In the genomic region with DNA sequence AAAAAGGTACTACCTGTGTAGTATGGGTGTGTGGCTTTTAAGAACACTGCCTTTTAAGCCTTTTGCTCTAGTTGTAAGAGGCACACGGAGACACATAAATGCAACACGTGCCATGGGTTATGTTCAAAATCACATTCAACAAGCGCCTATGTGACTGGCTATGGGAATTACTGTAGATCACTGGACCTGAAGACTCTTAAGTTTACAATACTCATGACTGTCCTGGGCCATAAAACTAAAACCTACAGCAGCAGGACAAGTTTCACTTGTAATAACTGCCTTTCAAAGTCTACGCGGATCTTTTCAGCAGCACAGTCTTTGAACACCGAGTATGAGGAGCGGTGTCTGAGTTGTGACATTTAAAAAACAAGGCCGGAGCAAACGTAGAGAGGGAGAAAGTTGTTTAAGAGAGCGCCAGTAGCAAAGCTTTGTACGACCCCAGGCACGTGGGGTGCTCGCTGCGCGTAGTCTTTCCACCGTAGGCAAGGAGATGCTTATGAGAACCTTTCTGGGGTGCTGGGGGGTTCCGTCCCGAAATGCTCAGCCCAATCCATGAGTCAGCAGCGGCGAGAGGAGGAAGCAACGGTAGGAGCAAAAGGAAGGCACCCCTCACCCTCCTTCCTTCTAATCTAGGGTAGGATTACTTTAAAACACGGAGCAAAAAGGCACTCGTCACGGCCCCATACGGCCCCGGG, we compare ENCODE assay signal across 7 cellular contexts. TPM values are rescaled to one million over a fixed set of nuclear protein-coding genes. Genes with fewer than 3 reads are reported as not detected.
A peak's percentile ranks its signal among the peaks of the same experiment; 100 is the strongest.
DNase-seq lines count a peak whose midpoint lies in the region; ATAC-seq and TF ChIP-seq lines count a peak whose summit lies in the region.

No MANE protein-coding gene starts in this region.

- H3K36me3 ChIP-seq in GM23338 (ENCODE audit: insufficient read depth) (peaks cover 29% of the 10 kb centered on the region), trophoblast cell (ENCODE audit: control insufficient read depth in 1 of 2, insufficient read depth in 2 of 2, low read length in 2 of 2) (peaks cover 3 to 8% of the 10 kb centered on the region in 2 experiments)

- H3K9me3 ChIP-seq in trophoblast cell (ENCODE audit: insufficient read depth, low read depth, low read length) = no peaks in the 10 kb centered on the region

- H3K9me3 Mint-ChIP-seq in GM23338 = no peaks in the 10 kb centered on the region
- H3K9me3 Mint-ChIP-seq in activated T-cell treated with anti-CD3 and anti-CD28 coated beads, Interleukin-2, amount 50 U/mL, for 72 hours = no peaks in the 10 kb centered on the region

- H2AFZ ChIP-seq in GM23338 = peak overlapping the region; percentile 91
- H2AFZ ChIP-seq in trophoblast cell (ENCODE audit: insufficient read depth, low read length, poor library complexity) = peak overlapping the region; percentile 32

- peaks cover 9% of the 10 kb centered on the region for H3K79me1 ChIP-seq in trophoblast cell (ENCODE audit: low read length)

- H2AK5ac ChIP-seq in trophoblast cell (ENCODE audit: low read length) = peak overlapping the region; percentile 42

- H3K4me2 ChIP-seq in GM23338 (peak overlapping the region; percentile 97), trophoblast cell (ENCODE audit: low read length) (peak overlapping the region; percentile 69)

- DNase-seq in GM10266 (ENCODE audit: extremely low spot score) (peak; percentile 20), GM23338 (ENCODE audit: low spot score) (peak; percentile 55), NAMALWA (ENCODE audit: low spot score) (peak; percentile 74), foreskin keratinocyte (peak; percentile 19 to 43), trophoblast cell (peak in 1 of 2 donors; percentile 25), midbrain (lab: John Stamatoyannopoulos, UW) (no peak)
- DNase-seq in activated T-cell treated with anti-CD3 and anti-CD28 coated beads, Interleukin-2, amount 50 U/mL, for 72 hours = peak; percentile 33 to 36

- H3K27me3 ChIP-seq in GM23338 (ENCODE audit: insufficient read depth) = no peaks in the 10 kb centered on the region
- no peaks in the 10 kb centered on the region for H3K27me3 ChIP-seq in foreskin keratinocyte
- H3K27me3 ChIP-seq in trophoblast cell (ENCODE audit: insufficient read depth, low read length) = no peaks in the 10 kb centered on the region

- H3K79me2 ChIP-seq in GM23338 (replicated peaks; ENCODE audit: insufficient read depth) (peaks cover 70% of the 10 kb centered on the region), trophoblast cell (ENCODE audit: control insufficient read depth, insufficient read depth, low read length, poor library complexity) (peaks cover 12% of the 10 kb centered on the region)

- H3F3A ChIP-seq in GM23338 (replicated peaks; ENCODE audit: low read depth) = no peaks in the 10 kb centered on the region

- peak overlapping the region; percentile 99 for H3K27ac Mint-ChIP-seq in GM23338
- H3K27ac Mint-ChIP-seq in activated T-cell treated with anti-CD3 and anti-CD28 coated beads, Interleukin-2, amount 50 U/mL, for 72 hours = peak overlapping the region; percentile 98

- H3K27ac ChIP-seq in GM23338 (ENCODE audit: low read depth) (peak overlapping the region; percentile 68), foreskin keratinocyte (peak overlapping the region; percentile 67), trophoblast cell (ENCODE audit: low read depth, low read length) (no peak overlapping the region)

- H2BK12ac ChIP-seq in trophoblast cell (ENCODE audit: low read length) = no peak overlapping the region

- H2BK5ac ChIP-seq in trophoblast cell (ENCODE audit: low read depth, low read length, poor library complexity) = peak overlapping the region; percentile 71

- peaks cover 17% of the 10 kb centered on the region; the same call in 1 of the 2 replicates for H3K4me1 ChIP-seq in GM23338 (ENCODE audit: insufficient read depth)
- H3K4me1 ChIP-seq in foreskin keratinocyte = peaks cover 9% of the 10 kb centered on the region
- H3K4me1 ChIP-seq in trophoblast cell (ENCODE audit: control insufficient read depth in 1 of 2, insufficient read depth in 2 of 2, low read length in 2 of 2) = peaks cover 2% of the 10 kb centered on the region in 2 experiments

- H3K4me3 ChIP-seq in GM23338 = peak overlapping the region; percentile 91
- peak overlapping the region; percentile 96 for H3K4me3 ChIP-seq in trophoblast cell (ENCODE audit: low read depth, low read length)

- peak overlapping the region; percentile 83 for H3K9ac ChIP-seq in trophoblast cell (ENCODE audit: low read length)

- peak overlapping the region; percentile 95 for H4K8ac ChIP-seq in trophoblast cell (ENCODE audit: low read depth, low read length)

- H3K4me1 Mint-ChIP-seq in GM23338 = peaks cover 8% of the 10 kb centered on the region
- H3K4me1 Mint-ChIP-seq in activated T-cell treated with anti-CD3 and anti-CD28 coated beads, Interleukin-2, amount 50 U/mL, for 72 hours (ENCODE audit: low read depth) = peaks cover 72% of the 10 kb centered on the region

- peaks cover 36% of the 10 kb centered on the region for H3K36me3 Mint-ChIP-seq in GM23338 (ENCODE audit: low read depth)
- H3K36me3 Mint-ChIP-seq in activated T-cell treated with anti-CD3 and anti-CD28 coated beads, Interleukin-2, amount 50 U/mL, for 72 hours (ENCODE audit: insufficient read depth in 2 of 2) = peaks cover 19 to 22% of the 10 kb centered on the region in 2 donors

- H4K20me1 ChIP-seq in GM23338 (replicated peaks; ENCODE audit: insufficient read depth) = peaks cover 18% of the 10 kb centered on the region

- WGBS in trophoblast cell (ENCODE audit: extremely low coverage, insufficient coverage, insufficient read length) = no CpG with 5 or more reads among the region's 26 CpGs

- TF ChIP-seq CTCF in GM10266 (IDR thresholded peaks at IDR 0.05; ENCODE audit: control insufficient read depth, insufficient read depth, low read depth, missing control alignments) = no peak
- no peak for TF ChIP-seq CTCF in GM23338 (conservative IDR thresholded peaks at IDR 0.05; ENCODE audit: low read depth in 2 of 2)
- TF ChIP-seq CTCF in foreskin keratinocyte (conservative IDR thresholded peaks at IDR 0.05) = no peak

- peak overlapping the region; percentile 96 for H3K14ac ChIP-seq in trophoblast cell (ENCODE audit: low read length)

- ATAC-seq in GM23338 (peak; percentile 26; the same call in 2 of the 3 replicates), foreskin keratinocyte (peak; percentile 54)
- ATAC-seq in activated T-cell treated with anti-CD3 and anti-CD28 coated beads, Interleukin-2, amount 50 U/mL, for 72 hours (replicated peaks in 1 of 2) = peak in 1 of 2 donors; percentile 18

- peaks cover 10% of the 10 kb centered on the region for H3K27me3 Mint-ChIP-seq in GM23338 (ENCODE audit: insufficient read depth, low read depth, poor library complexity)
- H3K27me3 Mint-ChIP-seq in activated T-cell treated with anti-CD3 and anti-CD28 coated beads, Interleukin-2, amount 50 U/mL, for 72 hours (ENCODE audit: low read depth) = no peaks in the 10 kb centered on the region

- H3K4me3 Mint-ChIP-seq in GM23338 = peak overlapping the region; percentile 93
- peak overlapping the region; percentile 83 to 97 for H3K4me3 Mint-ChIP-seq in activated T-cell treated with anti-CD3 and anti-CD28 coated beads, Interleukin-2, amount 50 U/mL, for 72 hours

- peak overlapping the region; percentile 90 for H3K18ac ChIP-seq in trophoblast cell (ENCODE audit: low read length)

- H3K23ac ChIP-seq in trophoblast cell (ENCODE audit: low read length) = peak overlapping the region; percentile 37

- H3K9me2 ChIP-seq in GM23338 (ENCODE audit: insufficient read depth) = no peaks in the 10 kb centered on the region

- peak overlapping the region; percentile 92 for H4K12ac ChIP-seq in trophoblast cell (ENCODE audit: low read depth, low read length)

- H4K91ac ChIP-seq in trophoblast cell (ENCODE audit: low read depth, low read length) = peak overlapping the region; percentile 93

- H2BK120ac ChIP-seq in trophoblast cell (ENCODE audit: insufficient read depth, low read length, poor library complexity) = peak overlapping the region; percentile 73

- peak overlapping the region; percentile 95 for H3K4ac ChIP-seq in trophoblast cell (ENCODE audit: low read depth, low read length)

TF ChIP-seq in GM23338, 12 proteins besides CTCF, POLR2A, EP300 and RAD21 (continues in another document):
- TF ChIP-seq CREB1 (CRISPR knock-in tag; IDR thresholded peaks at IDR 0.05; ENCODE audit: low read depth) (no peak), EZH2phosphoT487 (IDR thresholded peaks at IDR 0.05; ENCODE audit: unreplicated experiment) (no peak), ZNF114 (CRISPR knock-in tag; IDR thresholded peaks at IDR 0.05) (no peak), NANOG (IDR thresholded peaks at IDR 0.05; ENCODE audit: borderline replicate concordance) (no peak)

RNA-seq across cellular contexts. Expression of a gene that starts 0.7 kb away (rescaled TPM):
- 37.8 and 40.1 TPM in 2 replicates for total RNA-seq in GM23338 (2014; rRNA removed; shearing (Covaris generic))
- polyA plus RNA-seq in GM23338 (2016; fragmentation: Nextera tagmentation; extraction: Ambion mirVana) (141 and 168 TPM in 2 replicates), foreskin keratinocyte (17.2 and 22.0 TPM in 2 replicates)
- 10 to 100 TPM; 37.5 to 43.6 TPM for total RNA-seq in activated T-cell treated with anti-CD3 and anti-CD28 coated beads, Interleukin-2, amount 50 U/mL, for 72 hours
- total RNA-seq in foreskin keratinocyte = 27.7 and 32.2 TPM in 2 replicates
- 46.5 and 49.6 TPM in 2 replicates for polyA plus RNA-seq in trophoblast cell (2013)

RNA-seq across cellular contexts. Expression of a gene that starts 3.5 kb away (rescaled TPM):
- 99.8 and 131 TPM in 2 replicates for total RNA-seq in GM23338 (2014; rRNA removed; shearing (Covaris generic))
- polyA plus RNA-seq in GM23338 (2016; fragmentation: Nextera tagmentation; extraction: Ambion mirVana) = 98.0 and 107 TPM in 2 replicates
- total RNA-seq in activated T-cell treated with anti-CD3 and anti-CD28 coated beads, Interleukin-2, amount 50 U/mL, for 72 hours = 100 to 1,000 TPM; 132 to 166 TPM
- 166 and 168 TPM in 2 replicates for total RNA-seq in foreskin keratinocyte
- polyA plus RNA-seq in foreskin keratinocyte = 121 and 131 TPM in 2 replicates
- 229 and 230 TPM in 2 replicates for polyA plus RNA-seq in trophoblast cell (2013)

RNA-seq across cellular contexts. Expression of a gene that starts 46.7 kb away (rescaled TPM):
- total RNA-seq in GM23338 (2014; rRNA removed; shearing (Covaris generic)) = 90.0 and 105 TPM in 2 replicates
- polyA plus RNA-seq in GM23338 (2016; fragmentation: Nextera tagmentation; extraction: Ambion mirVana) (50.5 and 55.0 TPM in 2 replicates), foreskin keratinocyte (37.5 and 43.7 TPM in 2 replicates)
- total RNA-seq in activated T-cell treated with anti-CD3 and anti-CD28 coated beads, Interleukin-2, amount 50 U/mL, for 72 hours = 10 to 100 TPM; 89.7 to 96.1 TPM
- 41.7 and 42.3 TPM in 2 replicates for total RNA-seq in foreskin keratinocyte
- polyA plus RNA-seq in trophoblast cell (2013) = 47.5 and 51.0 TPM in 2 replicates
